Comparison of ENCODE assay signal across 13 cellular contexts in the genomic region with DNA sequence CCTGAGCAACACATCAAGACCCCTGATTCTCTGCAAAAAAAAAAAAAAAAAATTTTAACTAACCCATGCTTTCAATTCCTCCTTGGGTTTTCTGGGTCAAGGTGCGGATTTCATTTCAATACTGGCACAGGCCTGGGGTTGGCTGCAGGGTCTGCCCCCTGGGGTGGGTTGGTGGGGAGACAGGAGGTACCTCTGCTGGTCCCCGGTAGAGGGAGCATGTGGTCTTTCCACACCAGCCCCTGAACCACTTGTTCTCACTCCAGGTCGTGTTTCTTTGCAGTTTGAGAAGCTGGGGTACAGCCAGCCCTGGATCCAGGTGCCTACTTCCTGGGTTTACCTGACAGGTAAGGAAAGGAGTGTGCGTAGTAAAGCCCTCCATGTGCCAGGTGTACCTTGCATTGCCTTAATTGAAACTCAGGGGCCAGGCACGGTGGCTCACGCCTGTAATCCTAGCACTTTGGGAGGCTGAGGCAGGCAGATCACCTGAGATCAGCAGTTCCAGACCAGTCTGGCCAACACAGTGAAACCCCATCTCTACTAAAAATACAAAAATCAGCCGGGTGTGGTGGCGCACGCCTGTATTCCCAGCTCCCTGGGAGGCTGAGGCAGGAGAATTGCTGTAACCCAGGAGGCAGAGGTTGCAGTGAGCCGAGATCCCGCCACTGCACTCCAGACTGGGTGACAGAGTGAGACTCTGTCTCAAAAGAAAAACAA.
A peak's percentile ranks its signal among the peaks of the same experiment; 100 is the strongest.
DNase-seq lines count a peak whose midpoint lies in the region; ATAC-seq and TF ChIP-seq lines count a peak whose summit lies in the region.
"Had no signal": no experiment of that assay in that cellular context is flagged by ENCODE, and none has a peak within 500 bp of the region (broad histone marks: within the 10 kb centered on the region; RNA-seq: fewer than 3 reads in every experiment).

No MANE protein-coding gene starts in this region.

- 0 out of 2 replicates have a peak, but pooled peaks have one; percentile 7 for TF ChIP-seq CTCF in 22Rv1 (IDR thresholded peaks at IDR 0.05)
- peak; percentile 41 for TF ChIP-seq CTCF in DND-41 (IDR thresholded peaks at IDR 0.05; ENCODE audit: borderline replicate concordance, extremely low read depth, low read length, poor library complexity, severe bottlenecking)
- peak; percentile 67 for TF ChIP-seq CTCF in NB4 (IDR thresholded peaks at IDR 0.05; ENCODE audit: low read depth, low read length)

- no peaks in the 10 kb centered on the region for H3K27me3 ChIP-seq in DND-41 (ENCODE audit: insufficient read depth, low read length, poor library complexity)

- no peaks in the 10 kb centered on the region for H3K79me2 ChIP-seq in DND-41 (ENCODE audit: insufficient read depth, low read length)

- no peaks in the 10 kb centered on the region for H3K9me3 ChIP-seq in DND-41 (ENCODE audit: insufficient read depth, low read length, severe bottlenecking)
- H3K9me3 ChIP-seq: HAP-1 had no signal

- H3K4me1 ChIP-seq in DND-41 (ENCODE audit: insufficient read depth, low read length): peaks cover 10% of the 10 kb centered on the region
- H3K4me1 ChIP-seq: HAP-1 had no signal

- TF ChIP-seq POLR2A in NB4 (IDR thresholded peaks at IDR 0.05; ENCODE audit: extremely low read depth, insufficient read length): no peak

- H3K27ac ChIP-seq in 22Rv1 (no peak overlapping the region), DND-41 (ENCODE audit: low read length) (no peak overlapping the region)

- no peaks in the 10 kb centered on the region for H3K36me3 ChIP-seq in DND-41 (ENCODE audit: insufficient read depth, low read length)
- H3K36me3 ChIP-seq: HAP-1 had no signal

- DNase-seq in DND-41 (peak; percentile 37), NB4 (ENCODE audit: low read depth) (peak; percentile 52), hepatic stellate cell (ENCODE audit: low spot score) (no peak)
- DNase-seq in effector CD8-positive, alpha-beta T cell (lab: John Stamatoyannopoulos, UW): peak; percentile 1
- DNase-seq in activated CD8-positive, alpha-beta memory T cell treated with anti-CD3 and anti-CD28 coated beads, Interleukin-2, amount 50 U/mL, for 4 hours: no peak
- DNase-seq: activated T-cell treated with anti-CD3 and anti-CD28 coated beads, Interleukin-2, amount 50 U/mL, for 4 hours; hypothalamus; stimulated activated CD4-positive, alpha-beta T cell treated with anti-CD3 and anti-CD28 coated beads, Interleukin-12 subunit alpha, Interleukin-12 subunit beta, amount 100 ng/mL, for 4 hours; stimulated activated naive B cell treated with anti-CD40 and anti-IgM and Interleukin-4, amounts not matched to agents 10 μg/mL and 1 μg/mL and 100 μg/mL, for 72 hours had no signal

- no peak overlapping the region for H3K9ac ChIP-seq in DND-41 (ENCODE audit: low read depth, low read length)

- ATAC-seq in DND-41 (ENCODE audit: insufficient read depth, low read depth) (peak; percentile 68), HG03045 (IDR thresholded peaks at IDR 0.05; ENCODE audit: unreplicated experiment) (no peak), GM21390 (IDR thresholded peaks at IDR 0.05; ENCODE audit: unreplicated experiment) (no peak)
- ATAC-seq: activated T-cell treated with anti-CD3 and anti-CD28 coated beads, Interleukin-2, amount 50 U/mL, for 4 hours had no signal

- no peaks in the 10 kb centered on the region for H4K20me1 ChIP-seq in DND-41 (ENCODE audit: insufficient read depth, low read length)

- H3K4me2 ChIP-seq in DND-41 (ENCODE audit: insufficient read depth, low read length): no peak overlapping the region

- no peak overlapping the region for H3K4me3 ChIP-seq in DND-41 (ENCODE audit: low read depth in 1 of 2, low read length in 2 of 2)
- no peak overlapping the region for H3K4me3 ChIP-seq in NB4 (ENCODE audit: low read depth, low read length)
- H3K4me3 ChIP-seq: HAP-1 had no signal

- H2AFZ ChIP-seq in DND-41 (ENCODE audit: low read depth, low read length): no peak overlapping the region

Comparison
In these comparisons a context has a peak if more than half of its experiments do, and no peak if none do; other contexts are left out.
1. CTCF ChIP-seq: peak in every context shown above with its lines; median percentile 67 in NB4; 41 in DND-41; 7 in 22Rv1.
2. DNase-seq: peak in DND-41 (single experiment), NB4 (single experiment) and effector CD8-positive, alpha-beta T cell (single experiment); none in activated CD8-positive, alpha-beta memory T cell treated with anti-CD3 and anti-CD28 coated beads, Interleukin-2, amount 50 U/mL, for 4 hours (single experiment) and hepatic stellate cell (single experiment).